Comparison of ENCODE assay signal across 27 cellular contexts in the genomic region with DNA sequence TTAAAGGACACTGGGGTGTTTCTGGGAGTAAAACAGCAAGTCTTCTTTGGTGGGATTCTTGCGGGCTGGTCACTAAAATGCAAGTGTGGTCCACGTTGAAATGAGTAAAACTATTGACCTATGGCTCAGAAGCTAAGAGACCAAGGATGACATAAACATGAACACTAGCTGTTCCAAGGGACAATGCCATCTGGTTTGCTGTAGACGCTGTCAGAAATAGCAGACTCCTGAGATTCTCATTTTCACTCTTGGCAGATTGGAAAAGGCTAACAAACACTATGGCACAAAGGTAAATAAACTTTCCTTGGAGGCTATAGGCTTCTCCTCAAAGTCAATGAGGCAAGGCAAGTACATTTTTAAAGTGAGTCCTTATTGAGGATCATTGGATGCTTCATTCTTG.
"Had no signal": no experiment of that assay in that cellular context is flagged by ENCODE, and none has a peak within 500 bp of the region (broad histone marks: within the 10 kb centered on the region; RNA-seq: fewer than 3 reads in every experiment).

No MANE protein-coding gene starts in this region.

- DNase-seq: activated effector memory CD4-positive, alpha-beta T cell treated with anti-CD3 and anti-CD28 coated beads, Interleukin-2, amount 50 U/mL, for 16 hours; activated effector memory CD4-positive, alpha-beta T cell treated with Interleukin-2 at 50 U/mL for 16 hours; activated gamma-delta T cell; activated gamma-delta T cell treated with Interleukin-2 at 50 U/mL for 16 hours; activated naive CD4-positive, alpha-beta T cell; activated naive CD4-positive, alpha-beta T cell treated with anti-CD3 and anti-CD28 coated beads for 36 hours; activated naive CD4-positive, alpha-beta T cell treated with anti-CD3 and anti-CD28 coated beads, Interleukin-2, amount 10 ng/mL, durations not matched to agents 7 days and 5 days; activated naive CD4-positive, alpha-beta T cell treated with anti-CD3 and anti-CD28 coated beads, Interleukin-2, amount 50 U/mL, for 16 hours; activated naive CD4-positive, alpha-beta T cell treated with Interleukin-2 at 50 U/mL for 16 hours; activated naive CD8-positive, alpha-beta T cell treated with anti-CD3 and anti-CD28 coated beads for 36 hours; activated naive CD8-positive, alpha-beta T cell treated with anti-CD3 and anti-CD28 coated beads, Interleukin-2, amount 10 ng/mL, durations not matched to agents 7 days and 5 days; activated naive CD8-positive, alpha-beta T cell treated with anti-CD3 and anti-CD28 coated beads, Interleukin-2, amount 50 U/mL, for 24 hours; activated T-cell treated with anti-CD3 and anti-CD28 coated beads, Interleukin-2, amount 50 U/mL, for 24 hours; activated T-cell treated with anti-CD3 and anti-CD28 coated beads, Interleukin-2, amount 50 U/mL, for 4 hours; activated T-cell treated with anti-CD3 and anti-CD28 coated beads, Interleukin-2, amount 50 U/mL, for 48 hours; activated T-cell treated with anti-CD3 and anti-CD28 coated beads, Interleukin-2, amount 50 U/mL, for 72 hours; adrenal gland; amniotic stem cell; amygdala; anterior cingulate cortex; aorta; body of pancreas; brain microvascular endothelial cell; central memory CD4-positive, alpha-beta T cell; colonic mucosa had no signal

- ATAC-seq: activated naive CD4-positive, alpha-beta T cell treated with anti-CD3 and anti-CD28 coated beads, Interleukin-2, amount 50 U/mL, for 72 hours; activated naive CD8-positive, alpha-beta T cell treated with anti-CD3 and anti-CD28 coated beads, Interleukin-2, amount 50 U/mL, for 24 hours; activated T-cell treated with anti-CD3 and anti-CD28 coated beads, Interleukin-2, amount 50 U/mL, for 4 hours; activated T-cell treated with anti-CD3 and anti-CD28 coated beads, Interleukin-2, amount 50 U/mL, for 72 hours; activated T-helper 17 cell treated with anti-CD3 and anti-CD28 coated beads, Interleukin-2, amount 50 U/mL, for 72 hours; body of pancreas had no signal
